In the genomic region with DNA sequence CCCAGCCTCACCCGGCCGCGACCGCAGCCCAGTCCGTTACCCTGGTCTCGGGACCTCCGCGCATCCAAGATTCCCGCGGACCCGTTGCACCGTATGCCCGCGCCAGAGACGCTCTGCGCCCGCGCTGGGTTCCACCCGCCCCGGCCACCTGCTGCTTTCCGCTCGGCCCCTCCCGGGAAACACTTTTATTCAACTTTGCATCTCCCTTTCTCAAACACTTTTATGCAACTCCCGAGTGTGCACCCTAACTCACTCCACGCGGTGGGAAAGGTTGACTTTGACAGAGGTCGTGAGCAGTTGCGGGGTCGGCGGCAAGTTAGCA, we compare ENCODE assay signal across 8 cellular contexts. TPM values are rescaled to one million over a fixed set of nuclear protein-coding genes. Genes with fewer than 3 reads are reported as not detected.
DNase-seq lines count a peak whose midpoint lies in the region; ATAC-seq and TF ChIP-seq lines count a peak whose summit lies in the region.
"Had no signal": no experiment of that assay in that cellular context is flagged by ENCODE, and none has a peak within 500 bp of the region (broad histone marks: within the 10 kb centered on the region; RNA-seq: fewer than 3 reads in every experiment).

A gene with protein sequence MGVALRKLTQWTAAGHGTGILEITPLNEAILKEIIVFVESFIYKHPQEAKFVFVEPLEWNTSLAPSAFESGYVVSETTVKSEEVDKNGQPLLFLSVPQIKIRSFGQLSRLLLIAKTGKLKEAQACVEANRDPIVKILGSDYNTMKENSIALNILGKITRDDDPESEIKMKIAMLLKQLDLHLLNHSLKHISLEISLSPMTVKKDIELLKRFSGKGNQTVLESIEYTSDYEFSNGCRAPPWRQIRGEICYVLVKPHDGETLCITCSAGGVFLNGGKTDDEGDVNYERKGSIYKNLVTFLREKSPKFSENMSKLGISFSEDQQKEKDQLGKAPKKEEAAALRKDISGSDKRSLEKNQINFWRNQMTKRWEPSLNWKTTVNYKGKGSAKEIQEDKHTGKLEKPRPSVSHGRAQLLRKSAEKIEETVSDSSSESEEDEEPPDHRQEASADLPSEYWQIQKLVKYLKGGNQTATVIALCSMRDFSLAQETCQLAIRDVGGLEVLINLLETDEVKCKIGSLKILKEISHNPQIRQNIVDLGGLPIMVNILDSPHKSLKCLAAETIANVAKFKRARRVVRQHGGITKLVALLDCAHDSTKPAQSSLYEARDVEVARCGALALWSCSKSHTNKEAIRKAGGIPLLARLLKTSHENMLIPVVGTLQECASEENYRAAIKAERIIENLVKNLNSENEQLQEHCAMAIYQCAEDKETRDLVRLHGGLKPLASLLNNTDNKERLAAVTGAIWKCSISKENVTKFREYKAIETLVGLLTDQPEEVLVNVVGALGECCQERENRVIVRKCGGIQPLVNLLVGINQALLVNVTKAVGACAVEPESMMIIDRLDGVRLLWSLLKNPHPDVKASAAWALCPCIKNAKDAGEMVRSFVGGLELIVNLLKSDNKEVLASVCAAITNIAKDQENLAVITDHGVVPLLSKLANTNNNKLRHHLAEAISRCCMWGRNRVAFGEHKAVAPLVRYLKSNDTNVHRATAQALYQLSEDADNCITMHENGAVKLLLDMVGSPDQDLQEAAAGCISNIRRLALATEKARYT (minus strand): TSS at position 126 of the 322 bp plus-strand sequence. CDS start 3,937 bp downstream, outside the sequence.

- H3K4me3 ChIP-seq in iPS-11a (ENCODE audit: low read depth, low read length), result peak within 1 kb of the TSS; percentile 58
- H3K4me3 ChIP-seq in skin epidermis, result peak within 1 kb of the TSS; percentile 32 to 57 (median 44)

- POLR2A ChIA-PET in HEK293T (lab: Yijun Ruan, JAX), result no interaction called here
- POLR2A ChIA-PET in activated CD8-positive, alpha-beta T cell treated with anti-CD3 and anti-CD28 coated beads, Interleukin-2, amount 10 ng/mL, durations not matched to agents 7 days and 5 days (lab: Charles Lee), result no interaction called here

- H3K27ac Mint-ChIP-seq in activated CD8-positive, alpha-beta T cell treated with anti-CD3 and anti-CD28 coated beads, Interleukin-2, amount 10 ng/mL, durations not matched to agents 7 days and 5 days, result no peak within 1 kb of the TSS

- CTCF ChIA-PET in HEK293T (lab: Yijun Ruan, JAX), result no interaction called here
- CTCF ChIA-PET in activated CD8-positive, alpha-beta T cell treated with anti-CD3 and anti-CD28 coated beads, Interleukin-2, amount 10 ng/mL, durations not matched to agents 7 days and 5 days (lab: Charles Lee), result no interaction called here

- peak within 1 kb of the TSS; percentile 74 for H3K4me3 Mint-ChIP-seq in activated CD8-positive, alpha-beta T cell treated with anti-CD3 and anti-CD28 coated beads, Interleukin-2, amount 10 ng/mL, durations not matched to agents 7 days and 5 days

- H3K4me1 Mint-ChIP-seq in activated CD8-positive, alpha-beta T cell treated with anti-CD3 and anti-CD28 coated beads, Interleukin-2, amount 10 ng/mL, durations not matched to agents 7 days and 5 days (ENCODE audit: low read depth), result peaks cover 15% of the 10 kb centered on the region

- ATAC-seq in activated CD8-positive, alpha-beta T cell treated with anti-CD3 and anti-CD28 coated beads, Interleukin-2, amount 10 ng/mL, durations not matched to agents 7 days and 5 days, result no peak
- ATAC-seq in HG02884 (IDR thresholded peaks at IDR 0.05; ENCODE audit: unreplicated experiment), result no peak

- no peaks in the 10 kb centered on the region for H3K36me3 Mint-ChIP-seq in activated CD8-positive, alpha-beta T cell treated with anti-CD3 and anti-CD28 coated beads, Interleukin-2, amount 10 ng/mL, durations not matched to agents 7 days and 5 days (ENCODE audit: low read depth)

- no peaks in the 10 kb centered on the region for H3K9me3 Mint-ChIP-seq in activated CD8-positive, alpha-beta T cell treated with anti-CD3 and anti-CD28 coated beads, Interleukin-2, amount 10 ng/mL, durations not matched to agents 7 days and 5 days (ENCODE audit: insufficient read depth)

- H3K27me3 Mint-ChIP-seq in activated CD8-positive, alpha-beta T cell treated with anti-CD3 and anti-CD28 coated beads, Interleukin-2, amount 10 ng/mL, durations not matched to agents 7 days and 5 days (ENCODE audit: low read depth), result peaks cover 41% of the 10 kb centered on the region

- H3K27ac ChIP-seq in skin epidermis, result peak within 1 kb of the TSS in 7 of 21 experiments; percentile 7 to 70 (median 29)

- no peak for DNase-seq in HEK293T (ENCODE audit: extremely low spot score)
- no peak for DNase-seq in activated CD8-positive, alpha-beta T cell treated with anti-CD3 and anti-CD28 coated beads, Interleukin-2, amount 10 ng/mL, durations not matched to agents 7 days and 5 days
- DNase-seq in stimulated activated CD4-positive, alpha-beta T cell treated with anti-CD3 and anti-CD28 coated beads, Interleukin-2, amount 100 ng/mL, for 24 hours, result no peak
- DNase-seq in NCI-H1436 (lab: John Stamatoyannopoulos, UW), result no peak

TF ChIP-seq in HEK293T, 16 proteins besides CTCF, POLR2A, EP300 and RAD21:
- TF ChIP-seq LEF1 (IDR thresholded peaks at IDR 0.05; ENCODE audit: borderline replicate concordance) (no peak), L3MBTL2 (conservative IDR thresholded peaks at IDR 0.05) (peak; percentile 25; the same call in 1 of the 2 replicates)
TF ChIP-seq in HEK293T: peak in this region for 1.

RNA-seq across cellular contexts. Expression of the gene that starts here (rescaled TPM):
- not detected for total RNA-seq in activated CD8-positive, alpha-beta T cell treated with anti-CD3 and anti-CD28 coated beads, Interleukin-2, amount 10 ng/mL, durations not matched to agents 7 days and 5 days
- total RNA-seq: SK-MEL-5 had no signal
